12 cellular contexts compared by ENCODE assay signal in genomic region chr4:52045028-52045427, GRCh38. TPM values are rescaled to one million over a fixed set of nuclear protein-coding genes. Genes with fewer than 3 reads are reported as not detected.
"Had no signal": no experiment of that assay in that cellular context is flagged by ENCODE, and none has a peak within 500 bp of the region (broad histone marks: within the 10 kb centered on the region; RNA-seq: fewer than 3 reads in every experiment).

No MANE protein-coding gene starts in this region.

- DNase-seq: GM23248, GOT3, H7, H9, HCEC 1CT, HFFc6 had no signal

- H3K27ac ChIP-seq: GM23248 had no signal

- H2AFZ ChIP-seq: GM23248 had no signal

- H3K36me3 ChIP-seq: HAP-1 had no signal

- FAIRE-seq: H1, H54 had no signal

- H3K4me2 ChIP-seq: GM23338 had no signal

- H3K9ac ChIP-seq: GM23248 had no signal

- H3K4me3 ChIP-seq: GM23248, GM23338, HAP-1 had no signal

- ATAC-seq: GM23338, HCT116 had no signal

RNA-seq across cellular contexts. Expression of gene SPATA18, which starts 6.1 kb away (rescaled TPM):
- total RNA-seq: H4 had no signal

RNA-seq across cellular contexts. Expression of gene LRRC66, which starts 24.9 kb away (rescaled TPM):
- total RNA-seq: H9 had no signal
- polyA plus RNA-seq: GM23338 had no signal
